In the genomic region with DNA sequence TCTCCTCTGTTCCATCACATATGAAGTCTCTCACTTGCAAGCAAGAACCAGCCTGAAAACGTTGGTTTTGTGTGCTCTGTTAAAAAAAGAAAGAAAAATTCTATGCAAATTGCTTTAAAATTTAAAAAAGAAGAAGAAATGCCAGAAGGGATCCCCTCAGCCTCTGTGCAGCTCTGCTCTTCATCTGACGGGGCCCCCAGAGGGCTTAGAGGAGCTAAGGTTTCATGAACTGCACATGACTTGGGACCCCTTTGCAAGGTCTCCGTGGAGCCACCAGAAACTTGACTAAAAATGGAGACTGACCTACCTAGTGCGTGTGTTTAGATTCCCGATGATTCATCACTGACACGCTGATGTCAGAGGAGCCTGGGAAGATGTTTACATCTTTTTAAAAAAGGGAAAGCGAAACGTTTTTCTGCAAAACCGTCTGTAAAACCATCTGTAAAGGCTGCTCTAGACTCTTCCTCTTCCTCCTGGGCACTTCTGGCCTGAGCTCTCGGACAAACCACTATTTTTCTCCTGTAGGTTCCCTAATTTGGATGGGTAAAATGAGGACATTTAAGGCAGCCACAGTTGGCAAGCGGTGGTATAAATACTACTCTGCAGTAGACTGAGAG, we compare ENCODE assay signal across 9 cellular contexts.
DNase-seq lines count a peak whose midpoint lies in the region; ATAC-seq, FAIRE-seq and TF ChIP-seq lines count a peak whose summit lies in the region.
"Had no signal": no experiment of that assay in that cellular context is flagged by ENCODE, and none has a peak within 500 bp of the region (broad histone marks: within the 10 kb centered on the region; RNA-seq: fewer than 3 reads in every experiment).

No MANE protein-coding gene starts in this region.

- DNase-seq in CD1c-positive myeloid dendritic cell (ENCODE audit: extremely low spot score) (peak; percentile 71), HTR-8/SVneo (ENCODE audit: insufficient read length, low spot score) (peak; percentile 45), glutamatergic neuron (no peak), left ventricle myocardium superior (no peak), D721Med (ENCODE audit: insufficient read length, low spot score) (no peak), Calu3 (no peak)
- DNase-seq: SW 1271 had no signal

- peak overlapping the region; percentile 22 for H3K4me3 ChIP-seq in iPS-15b (ENCODE audit: low read depth, low read length)

- ATAC-seq in left ventricle myocardium superior: no peak

- FAIRE-seq in HTR-8/SVneo (lab: Jason Lieb, UNC) (no peak), D721Med (lab: Jason Lieb, UNC) (no peak)

- H3K27me3 Mint-ChIP-seq in T-helper 1 cell treated with Interleukin-12 subunit alpha and Interleukin-12 subunit beta and Interleukin-4 antibody, amounts not matched to agents 30 μg/mL and 1 μg/mL, for 36 hours (ENCODE audit: low read depth): peaks cover 86% of the 10 kb centered on the region
- H3K27me3 Mint-ChIP-seq in glutamatergic neuron (ENCODE audit: unreplicated experiment): peaks cover 38% of the 10 kb centered on the region
- peaks cover 97% of the 10 kb centered on the region for H3K27me3 Mint-ChIP-seq in Calu3 (ENCODE audit: unreplicated experiment)

- H3K4me3 Mint-ChIP-seq in T-helper 1 cell treated with Interleukin-12 subunit alpha and Interleukin-12 subunit beta and Interleukin-4 antibody, amounts not matched to agents 30 μg/mL and 1 μg/mL, for 36 hours: peak overlapping the region; percentile 48
- H3K4me3 Mint-ChIP-seq in glutamatergic neuron (ENCODE audit: unreplicated experiment) (no peak overlapping the region), Calu3 (ENCODE audit: low read depth, unreplicated experiment) (no peak overlapping the region)

- H3K27ac Mint-ChIP-seq in T-helper 1 cell treated with Interleukin-12 subunit alpha and Interleukin-12 subunit beta and Interleukin-4 antibody, amounts not matched to agents 30 μg/mL and 1 μg/mL, for 36 hours: peak overlapping the region; percentile 14
- no peak overlapping the region for H3K27ac Mint-ChIP-seq in glutamatergic neuron (ENCODE audit: unreplicated experiment)
- H3K27ac Mint-ChIP-seq in Calu3 (ENCODE audit: unreplicated experiment): no peak overlapping the region

- peaks cover 7% of the 10 kb centered on the region for H3K4me1 ChIP-seq in iPS-15b (ENCODE audit: control insufficient read depth, insufficient read depth, low read length)

- H3K9me3 ChIP-seq in iPS-15b (ENCODE audit: control insufficient read depth, insufficient read depth, low read length): no peaks in the 10 kb centered on the region

- intact Hi-C loops in left ventricle myocardium superior (cut with micrococcal nuclease) (no loop called here), Calu3 (cut with micrococcal nuclease; ENCODE audit: unreplicated experiment) (no loop called here)

- H3K27me3 ChIP-seq in iPS-15b (ENCODE audit: control insufficient read depth, insufficient read depth, low read length): peaks cover 94% of the 10 kb centered on the region

- no peak overlapping the region for H3K9ac ChIP-seq in iPS-15b (ENCODE audit: low read depth, low read length)

- H3K9me3 Mint-ChIP-seq in T-helper 1 cell treated with Interleukin-12 subunit alpha and Interleukin-12 subunit beta and Interleukin-4 antibody, amounts not matched to agents 30 μg/mL and 1 μg/mL, for 36 hours: no peaks in the 10 kb centered on the region
- peaks cover 13% of the 10 kb centered on the region for H3K9me3 Mint-ChIP-seq in glutamatergic neuron (ENCODE audit: unreplicated experiment)
- H3K9me3 Mint-ChIP-seq in Calu3 (ENCODE audit: low read depth, unreplicated experiment): no peaks in the 10 kb centered on the region

- H3K4me1 Mint-ChIP-seq in T-helper 1 cell treated with Interleukin-12 subunit alpha and Interleukin-12 subunit beta and Interleukin-4 antibody, amounts not matched to agents 30 μg/mL and 1 μg/mL, for 36 hours (ENCODE audit: low read depth): peaks cover 26% of the 10 kb centered on the region
- H3K4me1 Mint-ChIP-seq in glutamatergic neuron (ENCODE audit: low read depth, unreplicated experiment) (peaks cover 19% of the 10 kb centered on the region), Calu3 (ENCODE audit: low read depth, unreplicated experiment) (no peaks in the 10 kb centered on the region)

- H3K36me3 ChIP-seq in iPS-15b (ENCODE audit: control insufficient read depth, insufficient read depth, low read length): no peaks in the 10 kb centered on the region

- TF ChIP-seq CTCF in glutamatergic neuron (IDR thresholded peaks at IDR 0.05; ENCODE audit: partially characterized antibody, unreplicated experiment): no peak
- no peak for TF ChIP-seq CTCF in D721Med (IDR thresholded peaks at IDR 0.05; ENCODE audit: insufficient read depth, missing control alignments)
- no peak for TF ChIP-seq CTCF in Calu3 (IDR thresholded peaks at IDR 0.05; ENCODE audit: unreplicated experiment)

- no TSS peak for BruUV-seq in Calu3 (replicated peaks; lab: Mats Ljungman, UMichigan)

- CTCF ChIA-PET in Calu3 (lab: Charles Lee): interaction anchor here (3.8 kb wide), 1 partner anchor 43 kb away, joined by 8 read pairs; no protein-coding TSS in a partner anchor

- peaks cover 3% of the 10 kb centered on the region for H3K36me3 Mint-ChIP-seq in T-helper 1 cell treated with Interleukin-12 subunit alpha and Interleukin-12 subunit beta and Interleukin-4 antibody, amounts not matched to agents 30 μg/mL and 1 μg/mL, for 36 hours (ENCODE audit: low read depth)
- no peaks in the 10 kb centered on the region for H3K36me3 Mint-ChIP-seq in glutamatergic neuron (ENCODE audit: unreplicated experiment)
- H3K36me3 Mint-ChIP-seq in Calu3 (ENCODE audit: insufficient read depth, unreplicated experiment): no peaks in the 10 kb centered on the region

Comparison
In these comparisons a context has a peak if more than half of its experiments do, and no peak if none do; other contexts are left out.
1. DNase-seq: peak in CD1c-positive myeloid dendritic cell (single experiment) and HTR-8/SVneo (single experiment); none in glutamatergic neuron (single experiment), left ventricle myocardium superior (single experiment), D721Med (single experiment) and Calu3 (single experiment).